ENCODE assay signal across 10 cellular contexts in genomic region chr1:228408041-228408868, GRCh38. TPM values are rescaled to one million over a fixed set of nuclear protein-coding genes. Genes with fewer than 3 reads are reported as not detected.
DNase-seq lines count a peak whose midpoint lies in the region; ATAC-seq and TF ChIP-seq lines count a peak whose summit lies in the region.
"Had no signal": no experiment of that assay in that cellular context is flagged by ENCODE, and none has a peak within 500 bp of the region (broad histone marks: within the 10 kb centered on the region; RNA-seq: fewer than 3 reads in every experiment).

No MANE protein-coding gene starts in this region.

- peak overlapping the region; percentile 60 for H3K4me3 Mint-ChIP-seq in T-helper 1 cell treated with Interleukin-12 subunit alpha and Interleukin-12 subunit beta and Interleukin-4 antibody, amounts not matched to agents 30 μg/mL and 1 μg/mL, for 36 hours
- peak overlapping the region; percentile 80 for H3K4me3 Mint-ChIP-seq in endothelial cell (ENCODE audit: unreplicated experiment)

- H3K27me3 Mint-ChIP-seq in T-helper 1 cell treated with Interleukin-12 subunit alpha and Interleukin-12 subunit beta and Interleukin-4 antibody, amounts not matched to agents 30 μg/mL and 1 μg/mL, for 36 hours (ENCODE audit: low read depth) = no peaks in the 10 kb centered on the region
- peaks cover 16% of the 10 kb centered on the region for H3K27me3 Mint-ChIP-seq in endothelial cell (ENCODE audit: unreplicated experiment)

- H3K4me1 Mint-ChIP-seq in T-helper 1 cell treated with Interleukin-12 subunit alpha and Interleukin-12 subunit beta and Interleukin-4 antibody, amounts not matched to agents 30 μg/mL and 1 μg/mL, for 36 hours (ENCODE audit: low read depth) = peaks cover 29% of the 10 kb centered on the region
- peaks cover 24% of the 10 kb centered on the region for H3K4me1 Mint-ChIP-seq in endothelial cell (ENCODE audit: unreplicated experiment)

- CTCF ChIA-PET in PC-9 (lab: Charles Lee) = no interaction called here

- no peak for TF ChIP-seq CTCF in PC-9 (conservative IDR thresholded peaks at IDR 0.05)
- TF ChIP-seq CTCF in endothelial cell (IDR thresholded peaks at IDR 0.05; ENCODE audit: unreplicated experiment) = no peak

- H3K27ac Mint-ChIP-seq in T-helper 1 cell treated with Interleukin-12 subunit alpha and Interleukin-12 subunit beta and Interleukin-4 antibody, amounts not matched to agents 30 μg/mL and 1 μg/mL, for 36 hours = no peak overlapping the region
- no peak overlapping the region for H3K27ac Mint-ChIP-seq in endothelial cell (ENCODE audit: unreplicated experiment)

- no peaks in the 10 kb centered on the region for H3K9me3 Mint-ChIP-seq in T-helper 1 cell treated with Interleukin-12 subunit alpha and Interleukin-12 subunit beta and Interleukin-4 antibody, amounts not matched to agents 30 μg/mL and 1 μg/mL, for 36 hours
- no peaks in the 10 kb centered on the region for H3K9me3 Mint-ChIP-seq in endothelial cell (ENCODE audit: unreplicated experiment)

- intact Hi-C loops in PC-9 (cut with micrococcal nuclease; ENCODE audit: unreplicated experiment) = loop anchor here (5.0 kb wide), 1 partner anchor 94 kb away; no protein-coding TSS in a partner anchor
- intact Hi-C loops in posterior vena cava (cut with DNase I) = no loop called here

- H3K27ac ChIP-seq in PC-9 = no peak overlapping the region; the same call in 1 of the 2 replicates

- H3K4me1 ChIP-seq in PC-9 (replicated peaks; ENCODE audit: insufficient read depth) = peaks cover 54% of the 10 kb centered on the region

- ATAC-seq in GM21723 (IDR thresholded peaks at IDR 0.05; ENCODE audit: unreplicated experiment) = no peak

- H3K9me2 ChIP-seq in PC-9 (ENCODE audit: insufficient read depth) = no peaks in the 10 kb centered on the region

- peaks cover 13% of the 10 kb centered on the region for H3K36me3 Mint-ChIP-seq in T-helper 1 cell treated with Interleukin-12 subunit alpha and Interleukin-12 subunit beta and Interleukin-4 antibody, amounts not matched to agents 30 μg/mL and 1 μg/mL, for 36 hours (ENCODE audit: low read depth)
- H3K36me3 Mint-ChIP-seq in endothelial cell (ENCODE audit: low read depth, unreplicated experiment) = peaks cover 13% of the 10 kb centered on the region

- H3K27me3 ChIP-seq in PC-9 (ENCODE audit: insufficient read depth, low read depth) = no peaks in the 10 kb centered on the region
- H3K27me3 ChIP-seq: transverse colon had no signal

- POLR2A ChIA-PET in PC-9 (lab: Charles Lee; ENCODE audit: unreplicated experiment) = no interaction called here

- H3K79me2 ChIP-seq in PC-9 (ENCODE audit: low read depth) = peaks cover 61% of the 10 kb centered on the region

- H2AFZ ChIP-seq in PC-9 = no peak overlapping the region

- H3K4me3 ChIP-seq in PC-9 = peak overlapping the region; percentile 96; the same call in 1 of the 2 replicates

- no peaks in the 10 kb centered on the region for H3K9me3 ChIP-seq in PC-9 (ENCODE audit: insufficient read depth, low read depth)
- H3K9me3 ChIP-seq: transverse colon had no signal

- no TSS peak for BruUV-seq in PC-9 (replicated peaks; lab: Mats Ljungman, UMichigan)

- H4K20me1 ChIP-seq in PC-9 (ENCODE audit: insufficient read depth) = peaks cover 25% of the 10 kb centered on the region

- peaks cover 22% of the 10 kb centered on the region for H3K36me3 ChIP-seq in PC-9 (ENCODE audit: low read depth)
- H3K36me3 ChIP-seq: transverse colon had no signal

- DNase-seq in T-helper 1 cell (no peak), PC-9 (no peak), endothelial cell (ENCODE audit: low spot score) (no peak), posterior vena cava (ENCODE audit: low spot score) (peak; percentile 79), SK-N-DZ (ENCODE audit: low spot score) (no peak), T-helper 9 cell (no peak)
- DNase-seq: Right ventricle myocardium superior, transverse colon had no signal

- H3K4me2 ChIP-seq in PC-9 = peak overlapping the region; percentile 95

- peaks cover 30% of the 10 kb centered on the region for H3F3A ChIP-seq in PC-9 (ENCODE audit: insufficient read depth, low read depth)

RNA-seq across cellular contexts. Expression of gene TRIM11, which starts 1.6 kb away (rescaled TPM):
- total RNA-seq in PC-9 (2021) = 76.5 and 78.2 TPM in 2 replicates
- 39.9 TPM for total RNA-seq in endothelial cell (ENCODE audit: unreplicated experiment)
- 10 to 100 TPM; 12.7 to 13.3 TPM for total RNA-seq in posterior vena cava
- 23.7 and 32.9 TPM in 2 replicates for polyA plus RNA-seq in SK-N-DZ (2014; cell fraction: cytosol; rRNA removed)
- 38.7 and 64.1 TPM in 2 replicates for polyA plus RNA-seq in SK-N-DZ (2014; cell fraction: nucleus; rRNA removed)

RNA-seq across cellular contexts. Expression of gene TRIM17, which starts 8.4 kb away (rescaled TPM):
- 47.4 and 55.5 TPM in 2 replicates for total RNA-seq in PC-9 (2021)
- total RNA-seq in endothelial cell (ENCODE audit: unreplicated experiment) = 2.3 TPM
- total RNA-seq in posterior vena cava = 1 to 10 TPM in 1 of 2 donors, under 1 TPM in 1; 0.38 to 1.9 TPM
- polyA plus RNA-seq in SK-N-DZ (2014; cell fraction: cytosol; rRNA removed) = 1.8 and 4.8 TPM in 2 replicates
- 10.2 and 13.3 TPM in 2 replicates for polyA plus RNA-seq in SK-N-DZ (2014; cell fraction: nucleus; rRNA removed)
- total RNA-seq: transverse colon had no signal

Comparison
In these comparisons a context has a peak if more than half of its experiments do, and no peak if none do; other contexts are left out.
1. RNA of gene TRIM17, which starts 8.4 kb away (total RNA-seq): 47.4 to 55.5 TPM in PC-9; 2.3 TPM in endothelial cell (single experiment) and 0.38 to 1.9 TPM in posterior vena cava; every median in the first group is over 10 times any median in the second.